ENCODE assay signal across 27 cellular contexts in the genomic region with DNA sequence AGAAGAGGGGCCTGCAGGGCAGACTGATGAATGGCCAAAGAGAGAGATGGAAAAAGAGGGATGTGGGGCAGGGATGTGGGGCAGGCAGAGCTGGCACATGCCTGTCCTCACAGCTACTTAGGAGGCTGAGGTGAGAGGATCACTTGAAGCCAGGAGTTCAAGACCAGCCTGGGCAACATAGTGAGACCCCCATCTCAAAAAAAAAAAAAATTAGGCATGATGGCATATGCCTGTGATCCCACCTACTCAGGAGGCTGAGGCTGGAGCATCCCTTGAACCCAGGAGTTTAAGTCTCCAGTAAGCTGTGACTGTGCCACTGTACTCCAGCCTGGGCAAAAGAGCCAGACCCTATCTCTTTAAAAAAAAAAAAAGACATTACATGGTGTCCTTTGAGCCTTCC.
"Had no signal": no experiment of that assay in that cellular context is flagged by ENCODE, and none has a peak within 500 bp of the region (broad histone marks: within the 10 kb centered on the region; RNA-seq: fewer than 3 reads in every experiment).

No MANE protein-coding gene starts in this region.

- DNase-seq: stimulated activated CD4-positive, alpha-beta T cell treated with anti-CD3 and anti-CD28 coated beads, Interleukin-2, amount 100 ng/mL, for 48 hours; stimulated activated CD4-positive, alpha-beta T cell treated with anti-CD3 and anti-CD28 coated beads, Interleukin-4, amount 100 ng/mL, for 1 hour; stimulated activated CD4-positive, alpha-beta T cell treated with anti-CD3 and anti-CD28 coated beads, Interleukin-4, amount 100 ng/mL, for 24 hours; stimulated activated CD4-positive, alpha-beta T cell treated with anti-CD3 and anti-CD28 coated beads, Interleukin-4, amount 100 ng/mL, for 4 hours; stimulated activated CD8-positive, alpha-beta memory T cell treated with anti-CD3 and anti-CD28 coated beads, Interleukin-4, amount 100 ng/mL, for 48 hours; stimulated activated naive CD4-positive, alpha-beta T cell; stimulated activated naive CD4-positive, alpha-beta T cell treated with Interleukin-2 at 50 U/mL for 16 hours; stimulated activated naive CD8-positive, alpha-beta T cell treated with anti-CD3 and anti-CD28 coated beads, Interleukin-15, amount 100 ng/mL, for 72 hours; stimulated activated naive CD8-positive, alpha-beta T cell treated with anti-CD3 and anti-CD28 coated beads, Interleukin-15, Interleukin-2, amounts not matched to agents 100 U/mL and 50 U/mL, for 24 hours; stomach; substantia nigra; testis; thyroid gland; tibial artery; transverse colon; trophoblast cell; upper lobe of left lung; upper lobe of right lung; uterus had no signal

- H3K27ac Mint-ChIP-seq: stimulated activated effector memory CD8-positive, alpha-beta T cell treated with anti-CD3 and anti-CD28 coated beads, Interleukin-12 subunit alpha, Interleukin-12 subunit beta, amount 100 ng/mL, for 72 hours; stimulated activated memory B cell treated with anti-CD40 and anti-IgM and Interleukin-4, amounts not matched to agents 10 μg/mL and 1 μg/mL and 100 μg/mL, for 72 hours; stimulated activated naive CD8-positive, alpha-beta T cell treated with anti-CD3 and anti-CD28 coated beads, Interleukin-15, amount 100 ng/mL, for 72 hours; stimulated activated naive CD8-positive, alpha-beta T cell treated with anti-CD3 and anti-CD28 coated beads, Interleukin-15, Interleukin-2, amounts not matched to agents 100 ng/mL and 50 ng/mL, for 24 hours; type B pancreatic cell had no signal

- H3K4me1 Mint-ChIP-seq: stimulated activated effector memory CD8-positive, alpha-beta T cell treated with anti-CD3 and anti-CD28 coated beads, Interleukin-12 subunit alpha, Interleukin-12 subunit beta, amount 100 ng/mL, for 72 hours; stimulated activated memory B cell treated with anti-CD40 and anti-IgM and Interleukin-4, amounts not matched to agents 10 μg/mL and 1 μg/mL and 100 μg/mL, for 72 hours; stimulated activated naive CD8-positive, alpha-beta T cell treated with anti-CD3 and anti-CD28 coated beads, Interleukin-15, amount 100 ng/mL, for 72 hours had no signal

- H3K27me3 ChIP-seq: stomach, suprapubic skin, testis, thyroid gland, tibial artery, tibial nerve, transverse colon, upper lobe of left lung, upper lobe of right lung, uterus, vagina had no signal

- H3K4me1 ChIP-seq: suprapubic skin, testis, thyroid gland, tibial artery, tibial nerve, upper lobe of left lung, upper lobe of right lung, uterus, vagina had no signal

- H3K27ac ChIP-seq: stomach, suprapubic skin, testis, thoracic aorta, thyroid gland, tibial artery, tibial nerve, transverse colon, upper lobe of left lung, upper lobe of right lung, uterus, vagina had no signal

- H3K4me3 Mint-ChIP-seq: stimulated activated effector memory CD8-positive, alpha-beta T cell treated with anti-CD3 and anti-CD28 coated beads, Interleukin-12 subunit alpha, Interleukin-12 subunit beta, amount 100 ng/mL, for 72 hours; stimulated activated memory B cell treated with anti-CD40 and anti-IgM and Interleukin-4, amounts not matched to agents 10 μg/mL and 1 μg/mL and 100 μg/mL, for 72 hours; stimulated activated naive CD8-positive, alpha-beta T cell treated with anti-CD3 and anti-CD28 coated beads, Interleukin-15, amount 100 ng/mL, for 72 hours; stimulated activated naive CD8-positive, alpha-beta T cell treated with anti-CD3 and anti-CD28 coated beads, Interleukin-15, Interleukin-2, amounts not matched to agents 100 ng/mL and 50 ng/mL, for 24 hours; type B pancreatic cell had no signal

- H3K27me3 Mint-ChIP-seq: stimulated activated memory B cell treated with anti-CD40 and anti-IgM and Interleukin-4, amounts not matched to agents 10 μg/mL and 1 μg/mL and 100 μg/mL, for 72 hours; stimulated activated naive CD8-positive, alpha-beta T cell treated with anti-CD3 and anti-CD28 coated beads, Interleukin-15, amount 100 ng/mL, for 72 hours; stimulated activated naive CD8-positive, alpha-beta T cell treated with anti-CD3 and anti-CD28 coated beads, Interleukin-15, Interleukin-2, amounts not matched to agents 100 ng/mL and 50 ng/mL, for 24 hours; type B pancreatic cell had no signal

- ATAC-seq: stimulated activated effector memory CD8-positive, alpha-beta T cell treated with anti-CD3 and anti-CD28 coated beads, Interleukin-12 subunit alpha, Interleukin-12 subunit beta, amount 100 ng/mL, for 72 hours; stimulated activated memory B cell treated with anti-CD40 and anti-IgM and Interleukin-4, amounts not matched to agents 10 μg/mL and 1 μg/mL and 100 μg/mL, for 72 hours; stimulated activated naive CD8-positive, alpha-beta T cell treated with anti-CD3 and anti-CD28 coated beads, Interleukin-15, amount 100 ng/mL, for 72 hours; stimulated activated naive CD8-positive, alpha-beta T cell treated with anti-CD3 and anti-CD28 coated beads, Interleukin-15, Interleukin-2, amounts not matched to agents 100 U/mL and 50 U/mL, for 24 hours; upper lobe of right lung had no signal

- H3K9me3 ChIP-seq: stomach, suprapubic skin, testis, thoracic aorta, thyroid gland, tibial artery, tibial nerve, transverse colon, upper lobe of left lung, upper lobe of right lung, uterus, vagina had no signal

- H3K36me3 Mint-ChIP-seq: type B pancreatic cell had no signal

- H3K9me3 Mint-ChIP-seq: stimulated activated effector memory CD8-positive, alpha-beta T cell treated with anti-CD3 and anti-CD28 coated beads, Interleukin-12 subunit alpha, Interleukin-12 subunit beta, amount 100 ng/mL, for 72 hours; stimulated activated memory B cell treated with anti-CD40 and anti-IgM and Interleukin-4, amounts not matched to agents 10 μg/mL and 1 μg/mL and 100 μg/mL, for 72 hours; stimulated activated naive CD8-positive, alpha-beta T cell treated with anti-CD3 and anti-CD28 coated beads, Interleukin-15, amount 100 ng/mL, for 72 hours; stimulated activated naive CD8-positive, alpha-beta T cell treated with anti-CD3 and anti-CD28 coated beads, Interleukin-15, Interleukin-2, amounts not matched to agents 100 ng/mL and 50 ng/mL, for 24 hours; type B pancreatic cell had no signal

- H3K36me3 ChIP-seq: uterus had no signal

- H3K4me3 ChIP-seq: stomach, suprapubic skin, testis, thoracic aorta, thyroid gland, tibial artery, tibial nerve, transverse colon, upper lobe of left lung, upper lobe of right lung, uterus, vagina had no signal
